7 cellular contexts compared by ENCODE assay signal in the genomic region with DNA sequence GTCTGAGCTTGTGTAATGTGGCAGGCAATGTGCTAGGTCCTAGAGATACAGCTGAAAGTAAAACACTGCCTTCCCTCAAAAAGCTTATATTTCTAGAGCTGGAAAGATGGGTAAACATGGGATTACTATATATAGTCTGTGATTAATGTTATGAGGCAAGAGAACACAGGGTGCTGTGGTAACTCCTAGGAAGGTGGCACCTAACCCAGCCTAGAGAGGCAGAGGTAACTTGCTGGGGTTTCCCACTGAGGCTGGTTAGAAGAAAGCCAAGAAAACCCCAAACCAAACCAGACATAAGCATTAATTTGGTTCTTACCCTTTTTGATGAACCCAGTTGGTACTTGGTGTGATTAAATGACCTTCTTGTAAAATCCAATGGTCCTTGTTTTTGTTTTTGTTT.
"Had no signal": no experiment of that assay in that cellular context is flagged by ENCODE, and none has a peak within 500 bp of the region (broad histone marks: within the 10 kb centered on the region; RNA-seq: fewer than 3 reads in every experiment).

No MANE protein-coding gene starts in this region.

- FAIRE-seq: G401.6, GM12878, GM12891, GM12892, GM19239 had no signal

- DNase-seq: GDM1, GF-D8 had no signal
